ENCODE assay signal across 8 cellular contexts in the genomic region with DNA sequence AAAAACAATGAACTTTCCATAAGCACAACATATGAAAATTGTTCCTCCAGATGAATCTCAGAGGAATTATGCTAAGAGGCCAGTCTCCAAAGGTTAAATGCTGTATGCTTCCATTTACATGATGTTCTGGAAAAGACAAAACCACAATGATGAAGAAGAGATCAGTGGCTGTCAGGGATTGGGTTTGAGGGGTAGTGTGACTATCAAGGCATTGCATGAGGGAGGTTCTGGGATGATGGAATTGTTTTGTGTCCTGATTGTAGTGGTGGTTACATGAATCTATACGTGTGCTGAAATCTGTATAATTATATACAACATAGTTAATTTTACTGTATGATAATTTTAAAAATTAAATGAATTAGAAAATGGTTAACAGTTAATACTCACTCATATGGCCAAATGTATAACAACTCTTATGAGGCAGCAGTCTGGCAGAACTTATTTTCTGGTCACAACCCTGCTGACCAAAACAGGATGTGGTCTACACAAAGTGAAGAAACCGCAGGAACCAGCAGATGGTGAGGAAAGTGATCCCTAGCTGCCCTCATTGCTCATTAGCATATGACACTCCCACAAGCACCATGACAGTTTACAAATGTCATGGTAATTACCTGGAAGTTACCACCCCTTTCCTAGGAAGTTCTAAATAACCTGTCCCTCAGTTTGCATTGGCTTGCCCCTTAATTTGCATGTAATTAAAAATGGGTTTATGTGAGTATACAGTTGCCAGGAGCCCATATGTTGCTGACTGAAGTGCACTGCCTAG. TPM values are rescaled to one million over a fixed set of nuclear protein-coding genes. Genes with fewer than 3 reads are reported as not detected.
DNase-seq lines count a peak whose midpoint lies in the region; ATAC-seq, FAIRE-seq and TF ChIP-seq lines count a peak whose summit lies in the region.

No MANE protein-coding gene starts in this region.

- H3K4me3 ChIP-seq in GM12865 (ENCODE audit: low read depth, low read length), result no peak overlapping the region
- H3K4me3 ChIP-seq in choroid plexus epithelial cell (ENCODE audit: low read depth, low read length), result no peak overlapping the region
- H3K4me3 ChIP-seq in psoas muscle, result no peak overlapping the region

- no peak overlapping the region for H3K27ac ChIP-seq in psoas muscle

- no peaks in the 10 kb centered on the region for H3K4me1 Mint-ChIP-seq in nephron progenitor cell

- intact Hi-C loops in psoas muscle (cut with DNase I), result loop anchor here in 1 of 2 donors (5.0 kb wide), 1 partner anchor 37 kb away; no protein-coding TSS in a partner anchor

- TF ChIP-seq CTCF in GM12865 (IDR thresholded peaks at IDR 0.05; ENCODE audit: insufficient read depth, low read depth, low read length, missing control alignments) (no peak), choroid plexus epithelial cell (conservative IDR thresholded peaks at IDR 0.05; ENCODE audit: low read depth, low read length) (no peak), psoas muscle (IDR thresholded peaks at IDR 0.05) (no peak), nephron progenitor cell (IDR thresholded peaks at IDR 0.05) (no peak)

- H3K4me3 Mint-ChIP-seq in nephron progenitor cell, result no peak overlapping the region

- H3K9me3 Mint-ChIP-seq in nephron progenitor cell, result peaks cover 17% of the 10 kb centered on the region

- H3K9me3 ChIP-seq in psoas muscle, result no peaks in the 10 kb centered on the region

- peak; percentile 84 for ATAC-seq in GM21528 (IDR thresholded peaks at IDR 0.05; ENCODE audit: low FRiP score, unreplicated experiment)
- peak; percentile 15 to 42 (median 28) for ATAC-seq in psoas muscle

- peaks cover 30% of the 10 kb centered on the region for H3K36me3 Mint-ChIP-seq in nephron progenitor cell (ENCODE audit: low read depth)

- no peak overlapping the region for H3K27ac Mint-ChIP-seq in nephron progenitor cell

- no peak for FAIRE-seq in HTR-8/SVneo (lab: Jason Lieb, UNC)

- no peaks in the 10 kb centered on the region for H3K27me3 Mint-ChIP-seq in nephron progenitor cell (ENCODE audit: low read depth, poor library complexity)

- H3K4me1 ChIP-seq in psoas muscle, result no peaks in the 10 kb centered on the region

- no peaks in the 10 kb centered on the region for H3K27me3 ChIP-seq in psoas muscle (ENCODE audit: insufficient read depth in 3 of 3, low read length in 2 of 3)

- peaks cover 2 to 33% of the 10 kb centered on the region in 2 donors for H3K36me3 ChIP-seq in psoas muscle (ENCODE audit: insufficient read depth in 1 of 2, low read depth in 1 of 2)

- 67 to 71% (median 68%) methylated on average over 2 of the region's 2 CpGs for WGBS in psoas muscle, 3 donors

- DNase-seq in GM12865 (ENCODE audit: low read depth) (peak; percentile 89), HTR-8/SVneo (ENCODE audit: insufficient read length, low spot score) (peak; percentile 48), T-helper 2 cell (peak in 4 of 5 experiments; percentile 10 to 93 (median 52)), choroid plexus epithelial cell (ENCODE audit: low read depth) (peak; percentile 97), psoas muscle (no peak), nephron progenitor cell (no peak), middle frontal gyrus (ENCODE audit: extremely low spot score, low spot score) (no peak)

RNA-seq across cellular contexts. Expression of gene NSFL1C, which starts 31.9 kb away (rescaled TPM):
- 100 to 1,000 TPM in 3 of 4 donors, 10 to 100 TPM in 1; 99.9 to 135 (median 118) TPM for total RNA-seq in psoas muscle
- 100 to 1,000 TPM in 2 of 3 donors, 10 to 100 TPM in 1; 82.8 to 126 (median 107) TPM for polyA plus RNA-seq in psoas muscle

RNA-seq across cellular contexts. Expression of gene FKBP1A, which starts 41.9 kb away (rescaled TPM):
- total RNA-seq in psoas muscle, result 100 to 1,000 TPM in 2 of 4 donors, 10 to 100 TPM in 2; 78.4 to 166 (median 98.2) TPM
- 100 to 1,000 TPM in 2 of 3 donors, 10 to 100 TPM in 1; 86.8 to 503 (median 141) TPM for polyA plus RNA-seq in psoas muscle

RNA-seq across cellular contexts. Expression of gene SIRPB2, which starts 56.5 kb away (rescaled TPM):
- total RNA-seq in psoas muscle, result 1 to 10 TPM; 1.1 to 1.8 (median 1.1) TPM
- under 1 TPM; 0.18 to 0.39 (median 0.27) TPM for polyA plus RNA-seq in psoas muscle

Comparison
In these comparisons a context has a peak if more than half of its experiments do, and no peak if none do; other contexts are left out.
1. DNase-seq: peak in GM12865 (single experiment), HTR-8/SVneo (single experiment), T-helper 2 cell (4 of 5) and choroid plexus epithelial cell (single experiment); none in psoas muscle (0 of 2), nephron progenitor cell (single experiment) and middle frontal gyrus (single experiment).